Comparison of ENCODE assay signal across 32 cellular contexts in the genomic region with DNA sequence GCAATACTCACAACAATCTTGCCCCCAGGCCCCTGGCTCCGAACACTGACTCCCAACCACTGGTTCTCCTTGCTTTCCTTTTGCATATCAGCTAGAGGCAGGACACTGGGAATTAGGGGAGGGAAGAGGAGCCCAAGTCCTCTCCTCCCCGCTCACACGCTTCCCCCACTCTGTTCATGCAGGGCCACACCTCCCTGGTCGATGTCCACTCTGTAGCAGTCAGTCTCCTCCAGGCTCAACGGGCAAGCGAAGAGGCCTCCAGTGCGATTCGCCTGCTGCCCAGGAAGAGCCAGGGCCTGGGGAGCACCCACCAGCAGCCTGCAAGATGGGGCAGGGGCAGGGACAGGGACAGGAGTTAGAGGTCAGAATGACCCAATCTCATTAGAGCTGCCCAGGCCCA. TPM values are rescaled to one million over a fixed set of nuclear protein-coding genes. Genes with fewer than 3 reads are reported as not detected.
DNase-seq lines count a peak whose midpoint lies in the region; ATAC-seq, FAIRE-seq and TF ChIP-seq lines count a peak whose summit lies in the region.
"Had no signal": no experiment of that assay in that cellular context is flagged by ENCODE, and none has a peak within 500 bp of the region (broad histone marks: within the 10 kb centered on the region; RNA-seq: fewer than 3 reads in every experiment).

No MANE protein-coding gene starts in this region.

- no peak overlapping the region for H3K4me3 ChIP-seq in GM23338
- H3K4me3 ChIP-seq in coronary artery: peak overlapping the region; percentile 88
- peak overlapping the region in 1 of 3 experiments; percentile 17; a peak in 1 of 6 replicates for H3K4me3 ChIP-seq in HepG2 (replicated peaks in 1 of 3; ENCODE audit: insufficient read depth in 1 of 3, low read depth in 2 of 3, low read length in 3 of 3)
- peak overlapping the region; percentile 73 to 97 (median 90) for H3K4me3 ChIP-seq in skeletal muscle tissue (ENCODE audit: low read length in 3 of 3)
- H3K4me3 ChIP-seq: colonic mucosa, mucosa of descending colon, right lobe of liver had no signal

- TF ChIP-seq EP300 in HepG2 (IDR thresholded peaks at IDR 0.05; ENCODE audit: low read depth in 2 of 2, low read length in 2 of 2): no peak
- TF ChIP-seq EP300 in HepG2 (CRISPR knock-in tag; IDR thresholded peaks at IDR 0.05; ENCODE audit: borderline replicate concordance): no peak

- H3K27me3 Mint-ChIP-seq in GM23338 (ENCODE audit: insufficient read depth, low read depth, poor library complexity): peaks cover 14% of the 10 kb centered on the region

- CTCF ChIA-PET in HepG2 (lab: Yijun Ruan, JAX; ENCODE audit: low intra/inter-chr PET ratio, low total read pairs): no interaction called here

- no peak for TF ChIP-seq POLR2A in HepG2 (IDR thresholded peaks at IDR 0.05; ENCODE audit: insufficient read depth in 1 of 2, low read depth in 2 of 2, low read length in 2 of 2)

- POLR2A ChIA-PET in HepG2 (lab: Yijun Ruan, JAX): interaction anchor here (1.2 kb wide), 1 partner anchor 21 kb away, joined by 3 read pairs; a partner anchor contains a TSS

- H3K27ac ChIP-seq in GM23338 (ENCODE audit: low read depth): no peak overlapping the region
- peak overlapping the region; percentile 76 to 98 for H3K27ac ChIP-seq in coronary artery
- H3K27ac ChIP-seq in HepG2 (ENCODE audit: extremely low read length, insufficient read depth, low read length): no peak overlapping the region
- H3K27ac ChIP-seq in skeletal muscle tissue (ENCODE audit: low read depth, low read length): peak overlapping the region; percentile 89
- H3K27ac ChIP-seq: colonic mucosa, epithelial cell of prostate, right lobe of liver had no signal

- peaks cover 3% of the 10 kb centered on the region; the same call in 1 of the 2 replicates for H4K20me1 ChIP-seq in GM23338 (replicated peaks; ENCODE audit: insufficient read depth)
- no peaks in the 10 kb centered on the region for H4K20me1 ChIP-seq in HepG2 (ENCODE audit: insufficient read depth, low read length)

- H3K36me3 ChIP-seq in GM23338 (ENCODE audit: insufficient read depth) (no peaks in the 10 kb centered on the region), HepG2 (replicated peaks in 1 of 2; ENCODE audit: control insufficient read depth in 1 of 2, insufficient read depth in 2 of 2, low read length in 2 of 2) (no peaks in the 10 kb centered on the region), skeletal muscle tissue (ENCODE audit: control insufficient read depth in 3 of 3, insufficient read depth in 3 of 3, low read length in 3 of 3) (peaks cover 17 to 27% (median 27%) of the 10 kb centered on the region in 3 donors)
- H3K36me3 ChIP-seq: breast epithelium, colonic mucosa, right lobe of liver had no signal

- peaks cover 7% of the 10 kb centered on the region; the same call in 1 of the 3 replicates for H3K36me3 Mint-ChIP-seq in GM23338 (ENCODE audit: low read depth)
- no peaks in the 10 kb centered on the region for H3K36me3 Mint-ChIP-seq in activated naive CD4-positive, alpha-beta T cell treated with anti-CD3 and anti-CD28 coated beads, Interleukin-2, amount 50 U/mL, for 72 hours
- H3K36me3 Mint-ChIP-seq: activated CD4-positive, alpha-beta memory T cell treated with anti-CD3 and anti-CD28 coated beads for 36 hours; CD4-positive, CD25-positive, alpha-beta regulatory T cell had no signal

- H3K4me2 ChIP-seq in GM23338: no peak overlapping the region
- H3K4me2 ChIP-seq in HepG2 (ENCODE audit: low read depth, low read length): peak overlapping the region; percentile 48

- no peaks in the 10 kb centered on the region for H3K9me2 ChIP-seq in GM23338 (ENCODE audit: insufficient read depth)

- H3F3A ChIP-seq in GM23338 (replicated peaks; ENCODE audit: low read depth): peaks cover 5% of the 10 kb centered on the region; the same call in 1 of the 2 replicates

- ATAC-seq in GM23338 (no peak), HepG2 (peak; percentile 64)
- no peak for ATAC-seq in activated naive CD4-positive, alpha-beta T cell treated with anti-CD3 and anti-CD28 coated beads, Interleukin-2, amount 50 U/mL, for 72 hours
- ATAC-seq: mucosa of descending colon, right lobe of liver had no signal

- DNase-seq in GM23338 (ENCODE audit: low spot score) (no peak), coronary artery (ENCODE audit: low spot score) (no peak), HepG2 (ENCODE audit: low spot score) (no peak), islet precursor cell (no peak), iPS-NIHi7 (ENCODE audit: extremely low spot score) (no peak), KBM-7 (no peak)
- DNase-seq in activated naive CD4-positive, alpha-beta T cell treated with anti-CD3 and anti-CD28 coated beads, Interleukin-2, amount 50 U/mL, for 72 hours (ENCODE audit: low spot score in 2 of 2): no peak
- DNase-seq: activated CD4-positive, alpha-beta memory T cell treated with anti-CD3 and anti-CD28 coated beads for 36 hours; activated CD4-positive, alpha-beta T cell treated with anti-CD3 and anti-CD28 coated beads for 1 hour; activated naive CD4-positive, alpha-beta T cell treated with anti-CD3 and anti-CD28 coated beads for 36 hours; Calu3; CD4-positive, CD25-positive, alpha-beta regulatory T cell; colonic mucosa; DND-41; effector memory CD4-positive, alpha-beta T cell; GF-D8; IMR-90; mammary epithelial cell; NCI-H1436 treated with DMSO at 0.1 percent for 48 hours; NCI-H2107; NCI-H345; NCI-H748 treated with DMSO at 0.1 percent for 48 hours; SHP77 treated with DMSO at 0.1 percent for 48 hours; stimulated activated CD4-positive, alpha-beta T cell treated with anti-CD3 and anti-CD28 coated beads, Interleukin-4, amount 100 ng/mL, for 24 hours had no signal

- no peaks in the 10 kb centered on the region for H3K9me3 Mint-ChIP-seq in GM23338
- no peaks in the 10 kb centered on the region for H3K9me3 Mint-ChIP-seq in activated naive CD4-positive, alpha-beta T cell treated with anti-CD3 and anti-CD28 coated beads, Interleukin-2, amount 50 U/mL, for 72 hours
- H3K9me3 Mint-ChIP-seq: activated CD4-positive, alpha-beta memory T cell treated with anti-CD3 and anti-CD28 coated beads for 36 hours; activated naive CD4-positive, alpha-beta T cell treated with anti-CD3 and anti-CD28 coated beads for 36 hours; activated T-helper 1 cell treated with anti-CD3 and anti-CD28 coated beads, Interleukin-12 subunit alpha, Interleukin-12 subunit beta, Interleukin-2, Interleukin-4 antibody, amounts not matched to agents 30 ng/mL and 10 ng/mL and 1 ng/mL, durations not matched to agents 14 hours and 24 hours and 36 hours; CD4-positive, CD25-positive, alpha-beta regulatory T cell; T-helper 2 cell treated with Interferon-gamma antibody and Interleukin-4, amounts not matched to agents 5 μg/mL and 100 μg/mL, for 36 hours had no signal

- in situ Hi-C loops in HepG2 (cut with HindIII; ENCODE audit: extremely low pct_ligation_motif_present, low pct_unique_long_range_greater_than_20kb) (no loop called here), KBM-7 (cut with MboI; ENCODE audit: low pct_unique_long_range_greater_than_20kb, low sequenced_read_pairs) (no loop called here)

- no peak for TF ChIP-seq CTCF in GM23338 (conservative IDR thresholded peaks at IDR 0.05; ENCODE audit: low read depth in 2 of 2)
- no peak for TF ChIP-seq CTCF in coronary artery (IDR thresholded peaks at IDR 0.05)
- TF ChIP-seq CTCF in HepG2 (CRISPR knock-in tag; IDR thresholded peaks at IDR 0.05): no peak

- H3K27ac Mint-ChIP-seq in GM23338: peak overlapping the region; percentile 44; the same call in 1 of the 2 replicates
- H3K27ac Mint-ChIP-seq in activated naive CD4-positive, alpha-beta T cell treated with anti-CD3 and anti-CD28 coated beads, Interleukin-2, amount 50 U/mL, for 72 hours: no peak overlapping the region
- H3K27ac Mint-ChIP-seq: activated CD4-positive, alpha-beta memory T cell treated with anti-CD3 and anti-CD28 coated beads for 36 hours; activated naive CD4-positive, alpha-beta T cell treated with anti-CD3 and anti-CD28 coated beads for 36 hours; activated T-helper 1 cell treated with anti-CD3 and anti-CD28 coated beads, Interleukin-12 subunit alpha, Interleukin-12 subunit beta, Interleukin-2, Interleukin-4 antibody, amounts not matched to agents 30 ng/mL and 10 ng/mL and 1 ng/mL, durations not matched to agents 14 hours and 24 hours and 36 hours; T-helper 2 cell treated with Interferon-gamma antibody and Interleukin-4, amounts not matched to agents 5 μg/mL and 100 μg/mL, for 36 hours had no signal

- H3K79me2 ChIP-seq in GM23338 (replicated peaks; ENCODE audit: insufficient read depth): peaks cover 28% of the 10 kb centered on the region
- no peaks in the 10 kb centered on the region for H3K79me2 ChIP-seq in HepG2 (ENCODE audit: insufficient read depth, low read length)

- intact Hi-C loops in HepG2 (cut with micrococcal nuclease; ENCODE audit: unreplicated experiment): no loop called here

- no peak overlapping the region for H3K4me3 Mint-ChIP-seq in GM23338
- H3K4me3 Mint-ChIP-seq: activated CD4-positive, alpha-beta memory T cell treated with anti-CD3 and anti-CD28 coated beads for 36 hours; activated naive CD4-positive, alpha-beta T cell treated with anti-CD3 and anti-CD28 coated beads for 36 hours; activated T-helper 1 cell treated with anti-CD3 and anti-CD28 coated beads, Interleukin-12 subunit alpha, Interleukin-12 subunit beta, Interleukin-2, Interleukin-4 antibody, amounts not matched to agents 30 ng/mL and 10 ng/mL and 1 ng/mL, durations not matched to agents 14 hours and 24 hours and 36 hours; CD4-positive, CD25-positive, alpha-beta regulatory T cell; T-helper 2 cell treated with Interferon-gamma antibody and Interleukin-4, amounts not matched to agents 5 μg/mL and 100 μg/mL, for 36 hours had no signal

- TF ChIP-seq RAD21 in HepG2 (CRISPR knock-in tag; IDR thresholded peaks at IDR 0.05): no peak

- H3K9ac ChIP-seq in HepG2 (ENCODE audit: insufficient read depth, low read depth, low read length) (no peak overlapping the region), skeletal muscle tissue (ENCODE audit: low read depth in 1 of 3, low read length in 3 of 3) (peak overlapping the region; percentile 76 to 97 (median 94))

- H3K4me1 ChIP-seq in GM23338 (ENCODE audit: insufficient read depth): peaks cover 16% of the 10 kb centered on the region
- H3K4me1 ChIP-seq in HepG2 (ENCODE audit: insufficient read depth, low read length): peaks cover 85% of the 10 kb centered on the region
- peaks cover 57 to 76% (median 58%) of the 10 kb centered on the region in 3 donors for H3K4me1 ChIP-seq in skeletal muscle tissue (ENCODE audit: control insufficient read depth in 3 of 3, insufficient read depth in 3 of 3, low read length in 3 of 3)
- H3K4me1 ChIP-seq: breast epithelium, colonic mucosa had no signal

- H2AFZ ChIP-seq in GM23338 (no peak overlapping the region), HepG2 (ENCODE audit: low read length) (no peak overlapping the region)

- peaks cover 7% of the 10 kb centered on the region; the same call in 1 of the 2 replicates for H3K27me3 ChIP-seq in GM23338 (ENCODE audit: insufficient read depth)
- H3K27me3 ChIP-seq in HepG2 (ENCODE audit: control insufficient read depth in 1 of 2, insufficient read depth in 2 of 2, low read length in 2 of 2): peaks cover 8 to 35% of the 10 kb centered on the region in 2 experiments; a peak in 4 of 5 replicates
- H3K27me3 ChIP-seq in skeletal muscle tissue (ENCODE audit: control insufficient read depth in 3 of 3, insufficient read depth in 3 of 3, low read length in 3 of 3): no peaks in the 10 kb centered on the region
- H3K27me3 ChIP-seq: breast epithelium, colonic mucosa, right lobe of liver had no signal

- WGBS in HepG2 (ENCODE audit: low lambda C conversion rate): 3% methylated on average over 7 of the region's 8 CpGs

- no TSS peak for BruUV-seq in HepG2 (replicated peaks; lab: Mats Ljungman, UMichigan)

- H3K4me1 Mint-ChIP-seq in GM23338: peaks cover 25% of the 10 kb centered on the region

- H3K9me3 ChIP-seq in HepG2 (ENCODE audit: low read length): no peaks in the 10 kb centered on the region
- H3K9me3 ChIP-seq in skeletal muscle tissue (ENCODE audit: control insufficient read depth in 3 of 3, low read length in 3 of 3): no peaks in the 10 kb centered on the region
- H3K9me3 ChIP-seq: breast epithelium, colonic mucosa, mucosa of descending colon, right lobe of liver had no signal

- no peak for FAIRE-seq in HepG2 (lab: Jason Lieb, UNC)
- FAIRE-seq: A204.1 had no signal

RNA-seq across cellular contexts. Expression of a gene that starts 4.8 kb away (rescaled TPM):
- total RNA-seq in GM23338 (2014; rRNA removed; shearing (Covaris generic)): 45.3 and 49.1 TPM in 2 replicates
- 17.4 and 20.0 TPM in 2 replicates for polyA plus RNA-seq in GM23338 (2016; fragmentation: Nextera tagmentation; extraction: Ambion mirVana)
- total RNA-seq in HepG2 (2016; rRNA removed; fragmentation: Illumina TruSeq; extraction: Trizol): 0.24 and 0.75 TPM in 2 replicates
- total RNA-seq in HepG2 (2016; cell fraction: cytosol; rRNA removed; fragmentation: Illumina TruSeq; extraction: Trizol; ENCODE audit: low read depth): not detected in 2 replicates
- 0.15 and 0.35 TPM in 2 replicates for total RNA-seq in HepG2 (2016; cell fraction: insoluble cytoplasmic fraction; rRNA removed; fragmentation: Illumina TruSeq; extraction: Trizol)
- 0.03 and 0.14 TPM in 2 replicates for total RNA-seq in HepG2 (2016; cell fraction: membrane; rRNA removed; fragmentation: Illumina TruSeq; extraction: Trizol)
- 1.3 and 1.5 TPM in 2 replicates for total RNA-seq in HepG2 (2016; cell fraction: nucleus; rRNA removed; fragmentation: Illumina TruSeq; extraction: Trizol)
- polyA plus RNA-seq in HepG2 (2011; rRNA removed): 0.65 and 1.8 TPM in 2 replicates
- polyA plus RNA-seq in HepG2 (2011; cell fraction: cytosol; rRNA removed): 0.16 and 0.28 TPM in 2 replicates
- polyA plus RNA-seq in HepG2 (2011; cell fraction: nucleus; rRNA removed): 12.1 and 12.6 TPM in 2 replicates
- 1.1 and 1.2 TPM in 2 replicates for polyA plus RNA-seq in HepG2 (2012)
- not detected in 2 replicates for polyA plus RNA-seq in HepG2 (2016; cell fraction: cytosol; fragmentation: Illumina TruSeq; extraction: Trizol; ENCODE audit: low read depth)
- 0.28 TPM in 1 of 2 replicates, not detected in the other for polyA plus RNA-seq in HepG2 (2016; cell fraction: insoluble cytoplasmic fraction; fragmentation: Illumina TruSeq; extraction: Trizol; ENCODE audit: low read depth)
- polyA plus RNA-seq in HepG2 (2016; cell fraction: membrane; fragmentation: Illumina TruSeq; extraction: Trizol; ENCODE audit: low read depth): not detected in 2 replicates
- polyA plus RNA-seq in HepG2 (2016; cell fraction: nucleus; fragmentation: Illumina TruSeq; extraction: Trizol; ENCODE audit: insufficient read depth, low read depth): 1.7 and 2.7 TPM in 2 replicates
- 1.4 and 1.9 TPM in 2 replicates for polyA minus RNA-seq in HepG2 (2011; rRNA and poly(A)+ RNA removed; ENCODE audit: low replicate concordance)
- not detected in 2 replicates for polyA minus RNA-seq in HepG2 (2011; cell fraction: cytosol; rRNA and poly(A)+ RNA removed)
- polyA minus RNA-seq in HepG2 (2011; cell fraction: nucleus; rRNA and poly(A)+ RNA removed): 2.2 and 3.1 TPM in 2 replicates
- 123 TPM for total RNA-seq in skeletal muscle tissue
- 10 to 100 TPM in 1 of 2 donors, 1 to 10 TPM in 1; 4.0 to 11.9 TPM for total RNA-seq in activated naive CD4-positive, alpha-beta T cell treated with anti-CD3 and anti-CD28 coated beads, Interleukin-2, amount 50 U/mL, for 72 hours

RNA-seq across cellular contexts. Expression of a gene that starts 13.0 kb away (rescaled TPM):
- total RNA-seq in GM23338 (2014; rRNA removed; shearing (Covaris generic)): 52.3 and 68.3 TPM in 2 replicates
- polyA plus RNA-seq in GM23338 (2016; fragmentation: Nextera tagmentation; extraction: Ambion mirVana) (174 and 198 TPM in 2 replicates), HepG2 (2011; rRNA removed) (50.5 and 55.1 TPM in 2 replicates)
- total RNA-seq in HepG2 (2016; rRNA removed; fragmentation: Illumina TruSeq; extraction: Trizol) (95.3 and 99.7 TPM in 2 replicates), skeletal muscle tissue (42.3 TPM)
- 118 and 144 TPM in 2 replicates for total RNA-seq in HepG2 (2016; cell fraction: cytosol; rRNA removed; fragmentation: Illumina TruSeq; extraction: Trizol; ENCODE audit: low read depth)
- total RNA-seq in HepG2 (2016; cell fraction: insoluble cytoplasmic fraction; rRNA removed; fragmentation: Illumina TruSeq; extraction: Trizol): 97.9 and 110 TPM in 2 replicates
- total RNA-seq in HepG2 (2016; cell fraction: membrane; rRNA removed; fragmentation: Illumina TruSeq; extraction: Trizol): 102 and 108 TPM in 2 replicates
- total RNA-seq in HepG2 (2016; cell fraction: nucleus; rRNA removed; fragmentation: Illumina TruSeq; extraction: Trizol): 34.2 and 48.7 TPM in 2 replicates
- 74.9 and 112 TPM in 2 replicates for polyA plus RNA-seq in HepG2 (2011; cell fraction: cytosol; rRNA removed)
- polyA plus RNA-seq in HepG2 (2011; cell fraction: nucleus; rRNA removed): 22.5 and 27.2 TPM in 2 replicates
- 34.8 and 38.2 TPM in 2 replicates for polyA plus RNA-seq in HepG2 (2012)
- polyA plus RNA-seq in HepG2 (2016; cell fraction: cytosol; fragmentation: Illumina TruSeq; extraction: Trizol; ENCODE audit: low read depth): 149 and 162 TPM in 2 replicates
- 107 and 112 TPM in 2 replicates for polyA plus RNA-seq in HepG2 (2016; cell fraction: insoluble cytoplasmic fraction; fragmentation: Illumina TruSeq; extraction: Trizol; ENCODE audit: low read depth)
- 91.5 and 100 TPM in 2 replicates for polyA plus RNA-seq in HepG2 (2016; cell fraction: membrane; fragmentation: Illumina TruSeq; extraction: Trizol; ENCODE audit: low read depth)
- polyA plus RNA-seq in HepG2 (2016; cell fraction: nucleus; fragmentation: Illumina TruSeq; extraction: Trizol; ENCODE audit: insufficient read depth, low read depth): 64.2 and 67.2 TPM in 2 replicates
- polyA minus RNA-seq in HepG2 (2011; rRNA and poly(A)+ RNA removed; ENCODE audit: low replicate concordance): 21.9 and 89.7 TPM in 2 replicates
- 6.7 and 11.0 TPM in 2 replicates for polyA minus RNA-seq in HepG2 (2011; cell fraction: cytosol; rRNA and poly(A)+ RNA removed)
- polyA minus RNA-seq in HepG2 (2011; cell fraction: nucleus; rRNA and poly(A)+ RNA removed): 7.8 and 8.2 TPM in 2 replicates
- 100 to 1,000 TPM; 116 to 118 TPM for total RNA-seq in activated naive CD4-positive, alpha-beta T cell treated with anti-CD3 and anti-CD28 coated beads, Interleukin-2, amount 50 U/mL, for 72 hours

RNA-seq across cellular contexts. Expression of a gene that starts 17.3 kb away (rescaled TPM):
- total RNA-seq in GM23338 (2014; rRNA removed; shearing (Covaris generic)): 1.7 and 7.5 TPM in 2 replicates
- 3.9 and 5.4 TPM in 2 replicates for polyA plus RNA-seq in GM23338 (2016; fragmentation: Nextera tagmentation; extraction: Ambion mirVana)
- total RNA-seq in HepG2 (2016; rRNA removed; fragmentation: Illumina TruSeq; extraction: Trizol): 1.0 and 2.6 TPM in 2 replicates
- 1.2 and 1.5 TPM in 2 replicates for total RNA-seq in HepG2 (2016; cell fraction: cytosol; rRNA removed; fragmentation: Illumina TruSeq; extraction: Trizol; ENCODE audit: low read depth)
- total RNA-seq in HepG2 (2016; cell fraction: insoluble cytoplasmic fraction; rRNA removed; fragmentation: Illumina TruSeq; extraction: Trizol): 1.2 and 2.6 TPM in 2 replicates
- 1.3 and 1.5 TPM in 2 replicates for total RNA-seq in HepG2 (2016; cell fraction: membrane; rRNA removed; fragmentation: Illumina TruSeq; extraction: Trizol)
- 4.5 and 6.2 TPM in 2 replicates for total RNA-seq in HepG2 (2016; cell fraction: nucleus; rRNA removed; fragmentation: Illumina TruSeq; extraction: Trizol)
- polyA plus RNA-seq in HepG2 (2011; rRNA removed): 5.7 TPM in 2 replicates
- polyA plus RNA-seq in HepG2 (2011; cell fraction: cytosol; rRNA removed): 2.4 and 3.4 TPM in 2 replicates
- 17.8 and 19.4 TPM in 2 replicates for polyA plus RNA-seq in HepG2 (2011; cell fraction: nucleus; rRNA removed)
- 3.3 and 4.2 TPM in 2 replicates for polyA plus RNA-seq in HepG2 (2012)
- polyA plus RNA-seq in HepG2 (2016; cell fraction: cytosol; fragmentation: Illumina TruSeq; extraction: Trizol; ENCODE audit: low read depth): 0.41 and 0.84 TPM in 2 replicates
- 0.71 and 0.91 TPM in 2 replicates for polyA plus RNA-seq in HepG2 (2016; cell fraction: insoluble cytoplasmic fraction; fragmentation: Illumina TruSeq; extraction: Trizol; ENCODE audit: low read depth)
- polyA plus RNA-seq in HepG2 (2016; cell fraction: membrane; fragmentation: Illumina TruSeq; extraction: Trizol; ENCODE audit: low read depth): 1.0 and 1.1 TPM in 2 replicates
- polyA plus RNA-seq in HepG2 (2016; cell fraction: nucleus; fragmentation: Illumina TruSeq; extraction: Trizol; ENCODE audit: insufficient read depth, low read depth): 9.3 and 11.2 TPM in 2 replicates
- polyA minus RNA-seq in HepG2 (2011; rRNA and poly(A)+ RNA removed; ENCODE audit: low replicate concordance): 4.1 and 8.8 TPM in 2 replicates
- polyA minus RNA-seq in HepG2 (2011; cell fraction: cytosol; rRNA and poly(A)+ RNA removed): 0.53 and 0.79 TPM in 2 replicates
- polyA minus RNA-seq in HepG2 (2011; cell fraction: nucleus; rRNA and poly(A)+ RNA removed): 11.6 and 16.1 TPM in 2 replicates
- total RNA-seq in skeletal muscle tissue: 19.8 TPM
- total RNA-seq in activated naive CD4-positive, alpha-beta T cell treated with anti-CD3 and anti-CD28 coated beads, Interleukin-2, amount 50 U/mL, for 72 hours: 10 to 100 TPM in 1 of 2 donors, 1 to 10 TPM in 1; 6.4 to 13.3 TPM

RNA-seq across cellular contexts. Expression of a gene that starts 25.9 kb away (rescaled TPM):
- 294 and 307 TPM in 2 replicates for total RNA-seq in GM23338 (2014; rRNA removed; shearing (Covaris generic))
- polyA plus RNA-seq in GM23338 (2016; fragmentation: Nextera tagmentation; extraction: Ambion mirVana) (670 and 685 TPM in 2 replicates), HepG2 (2011; rRNA removed) (211 and 234 TPM in 2 replicates)
- total RNA-seq in HepG2 (2016; rRNA removed; fragmentation: Illumina TruSeq; extraction: Trizol) (134 and 277 TPM in 2 replicates), skeletal muscle tissue (1,640 TPM)
- total RNA-seq in HepG2 (2016; cell fraction: cytosol; rRNA removed; fragmentation: Illumina TruSeq; extraction: Trizol; ENCODE audit: low read depth): 129 and 132 TPM in 2 replicates
- total RNA-seq in HepG2 (2016; cell fraction: insoluble cytoplasmic fraction; rRNA removed; fragmentation: Illumina TruSeq; extraction: Trizol): 128 and 284 TPM in 2 replicates
- total RNA-seq in HepG2 (2016; cell fraction: membrane; rRNA removed; fragmentation: Illumina TruSeq; extraction: Trizol): 138 and 152 TPM in 2 replicates
- 203 and 224 TPM in 2 replicates for total RNA-seq in HepG2 (2016; cell fraction: nucleus; rRNA removed; fragmentation: Illumina TruSeq; extraction: Trizol)
- polyA plus RNA-seq in HepG2 (2011; cell fraction: cytosol; rRNA removed): 424 and 444 TPM in 2 replicates
- 140 and 196 TPM in 2 replicates for polyA plus RNA-seq in HepG2 (2011; cell fraction: nucleus; rRNA removed)
- polyA plus RNA-seq in HepG2 (2012): 226 and 283 TPM in 2 replicates
- 186 and 213 TPM in 2 replicates for polyA plus RNA-seq in HepG2 (2016; cell fraction: cytosol; fragmentation: Illumina TruSeq; extraction: Trizol; ENCODE audit: low read depth)
- polyA plus RNA-seq in HepG2 (2016; cell fraction: insoluble cytoplasmic fraction; fragmentation: Illumina TruSeq; extraction: Trizol; ENCODE audit: low read depth): 153 and 161 TPM in 2 replicates
- polyA plus RNA-seq in HepG2 (2016; cell fraction: membrane; fragmentation: Illumina TruSeq; extraction: Trizol; ENCODE audit: low read depth): 149 and 167 TPM in 2 replicates
- 381 and 422 TPM in 2 replicates for polyA plus RNA-seq in HepG2 (2016; cell fraction: nucleus; fragmentation: Illumina TruSeq; extraction: Trizol; ENCODE audit: insufficient read depth, low read depth)
- polyA minus RNA-seq in HepG2 (2011; rRNA and poly(A)+ RNA removed; ENCODE audit: low replicate concordance): 159 and 211 TPM in 2 replicates
- polyA minus RNA-seq in HepG2 (2011; cell fraction: cytosol; rRNA and poly(A)+ RNA removed): 94.7 and 99.2 TPM in 2 replicates
- 47.0 and 55.9 TPM in 2 replicates for polyA minus RNA-seq in HepG2 (2011; cell fraction: nucleus; rRNA and poly(A)+ RNA removed)
- 100 to 1,000 TPM; 129 to 180 TPM for total RNA-seq in activated naive CD4-positive, alpha-beta T cell treated with anti-CD3 and anti-CD28 coated beads, Interleukin-2, amount 50 U/mL, for 72 hours

RNA-seq across cellular contexts. Expression of a gene that starts 40.1 kb away (rescaled TPM):
- 12.5 and 12.6 TPM in 2 replicates for total RNA-seq in GM23338 (2014; rRNA removed; shearing (Covaris generic))
- polyA plus RNA-seq in GM23338 (2016; fragmentation: Nextera tagmentation; extraction: Ambion mirVana) (3.7 and 3.8 TPM in 2 replicates), HepG2 (2011; rRNA removed) (0.63 and 1.0 TPM in 2 replicates)
- total RNA-seq in HepG2 (2016; rRNA removed; fragmentation: Illumina TruSeq; extraction: Trizol) (1.4 and 1.5 TPM in 2 replicates), skeletal muscle tissue (3.1 TPM)
- total RNA-seq in HepG2 (2016; cell fraction: cytosol; rRNA removed; fragmentation: Illumina TruSeq; extraction: Trizol; ENCODE audit: low read depth): 5.4 and 5.8 TPM in 2 replicates
- 0.56 and 1.8 TPM in 2 replicates for total RNA-seq in HepG2 (2016; cell fraction: insoluble cytoplasmic fraction; rRNA removed; fragmentation: Illumina TruSeq; extraction: Trizol)
- total RNA-seq in HepG2 (2016; cell fraction: membrane; rRNA removed; fragmentation: Illumina TruSeq; extraction: Trizol): 6.1 and 6.4 TPM in 2 replicates
- total RNA-seq in HepG2 (2016; cell fraction: nucleus; rRNA removed; fragmentation: Illumina TruSeq; extraction: Trizol): 0.53 and 1.2 TPM in 2 replicates
- polyA plus RNA-seq in HepG2 (2011; cell fraction: cytosol; rRNA removed): 0.85 and 1.1 TPM in 2 replicates
- 0.83 and 1.1 TPM in 2 replicates for polyA plus RNA-seq in HepG2 (2011; cell fraction: nucleus; rRNA removed)
- polyA plus RNA-seq in HepG2 (2012): 0.56 and 1.0 TPM in 2 replicates
- polyA plus RNA-seq in HepG2 (2016; cell fraction: cytosol; fragmentation: Illumina TruSeq; extraction: Trizol; ENCODE audit: low read depth): 14.3 and 14.9 TPM in 2 replicates
- 2.1 and 3.0 TPM in 2 replicates for polyA plus RNA-seq in HepG2 (2016; cell fraction: insoluble cytoplasmic fraction; fragmentation: Illumina TruSeq; extraction: Trizol; ENCODE audit: low read depth)
- 11.3 and 12.5 TPM in 2 replicates for polyA plus RNA-seq in HepG2 (2016; cell fraction: membrane; fragmentation: Illumina TruSeq; extraction: Trizol; ENCODE audit: low read depth)
- polyA plus RNA-seq in HepG2 (2016; cell fraction: nucleus; fragmentation: Illumina TruSeq; extraction: Trizol; ENCODE audit: insufficient read depth, low read depth): 2.0 and 2.7 TPM in 2 replicates
- polyA minus RNA-seq in HepG2 (2011; rRNA and poly(A)+ RNA removed; ENCODE audit: low replicate concordance): 1.8 and 14.3 TPM in 2 replicates
- polyA minus RNA-seq in HepG2 (2011; cell fraction: cytosol; rRNA and poly(A)+ RNA removed): 0.18 and 0.49 TPM in 2 replicates
- 0.90 and 0.99 TPM in 2 replicates for polyA minus RNA-seq in HepG2 (2011; cell fraction: nucleus; rRNA and poly(A)+ RNA removed)
- total RNA-seq in activated naive CD4-positive, alpha-beta T cell treated with anti-CD3 and anti-CD28 coated beads, Interleukin-2, amount 50 U/mL, for 72 hours: 10 to 100 TPM in 1 of 2 donors, 1 to 10 TPM in 1; 5.9 to 12.0 TPM

Comparison
In these comparisons a context has a peak if more than half of its experiments do, and no peak if none do; other contexts are left out.
1. H3K27ac ChIP-seq: peak in coronary artery (2 of 2) and skeletal muscle tissue (single experiment); none in GM23338 (single experiment) and HepG2 (single experiment).